In the genomic region with DNA sequence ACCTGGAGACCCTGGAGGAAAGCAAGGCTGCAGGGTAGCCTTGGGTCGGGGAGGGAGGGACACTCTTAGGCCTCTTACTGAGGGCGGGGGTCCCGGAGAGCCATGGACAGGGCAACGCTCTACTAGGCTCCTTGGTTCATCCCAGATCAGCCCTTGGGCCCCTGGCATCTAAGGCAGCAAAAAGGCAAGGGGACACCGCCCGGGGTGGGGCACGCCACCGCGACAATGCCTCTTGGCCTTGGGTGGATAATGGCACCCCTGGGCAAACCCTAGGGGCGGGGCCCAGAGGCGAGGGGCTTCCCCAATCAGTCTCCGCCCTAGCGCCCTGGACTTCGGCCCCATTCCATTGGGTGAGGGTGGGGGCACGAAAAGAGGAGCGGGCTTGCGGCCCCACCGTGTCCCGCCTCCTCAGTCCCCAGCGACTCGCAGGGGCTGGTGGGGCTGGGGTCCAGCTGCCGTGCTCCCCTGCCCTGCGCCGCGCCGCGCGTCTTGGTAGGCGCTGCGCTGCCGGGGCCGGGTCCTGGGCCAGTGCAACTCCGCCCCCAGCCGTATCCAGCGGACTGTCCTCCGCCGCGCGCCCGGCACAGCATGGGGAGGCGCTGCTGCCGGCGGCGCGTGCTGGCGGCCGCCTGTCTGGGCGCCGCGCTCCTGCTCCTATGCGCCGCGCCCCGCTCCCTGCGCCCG, we compare ENCODE assay signal across 8 cellular contexts. TPM values are rescaled to one million over a fixed set of nuclear protein-coding genes. Genes with fewer than 3 reads are reported as not detected.
DNase-seq lines count a peak whose midpoint lies in the region; ATAC-seq and TF ChIP-seq lines count a peak whose summit lies in the region.

A gene with protein sequence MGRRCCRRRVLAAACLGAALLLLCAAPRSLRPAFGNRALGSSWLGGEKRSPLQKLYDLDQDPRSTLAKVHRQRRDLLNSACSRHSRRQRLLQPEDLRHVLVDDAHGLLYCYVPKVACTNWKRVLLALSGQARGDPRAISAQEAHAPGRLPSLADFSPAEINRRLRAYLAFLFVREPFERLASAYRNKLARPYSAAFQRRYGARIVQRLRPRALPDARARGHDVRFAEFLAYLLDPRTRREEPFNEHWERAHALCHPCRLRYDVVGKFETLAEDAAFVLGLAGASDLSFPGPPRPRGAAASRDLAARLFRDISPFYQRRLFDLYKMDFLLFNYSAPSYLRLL (plus strand): TSS at position 411 of the 684 bp plus-strand sequence. CDS start 178 bp downstream, at position 589.

- ATAC-seq in lung (ENCODE audit: insufficient read depth, low FRiP score) (peak; percentile 48), HG03439 (IDR thresholded peaks at IDR 0.05; ENCODE audit: unreplicated experiment) (no peak), GM21576 (IDR thresholded peaks at IDR 0.05; ENCODE audit: unreplicated experiment) (no peak)

- no peaks in the 10 kb centered on the region for H3K9me3 ChIP-seq in lung (ENCODE audit: control insufficient read depth in 2 of 2, insufficient read depth in 1 of 2, low read length in 1 of 2)
- H3K9me3 ChIP-seq in tibial artery: no peaks in the 10 kb centered on the region

- H3K4me1 ChIP-seq in lung (ENCODE audit: control insufficient read depth in 2 of 2, insufficient read depth in 2 of 2, low read length in 2 of 2): peaks cover 0 to 4% of the 10 kb centered on the region in 2 donors
- H3K4me1 ChIP-seq in tibial artery: peaks cover 0 to 14% (median 12%) of the 10 kb centered on the region in 4 donors

- H3K27me3 ChIP-seq in lung (ENCODE audit: control insufficient read depth, insufficient read depth) (no peaks in the 10 kb centered on the region), tibial artery (peaks cover 0 to 35% of the 10 kb centered on the region in 2 donors)

- TF ChIP-seq CTCF in coronary artery (IDR thresholded peaks at IDR 0.05) (no peak), lung (IDR thresholded peaks at IDR 0.05; ENCODE audit: control extremely low read depth, extremely low read depth) (no peak), tibial artery (IDR thresholded peaks at IDR 0.05) (no peak)

- H3K27ac ChIP-seq in coronary artery (no peak within 1 kb of the TSS), lung (ENCODE audit: low read depth in 1 of 2, low read length in 1 of 2) (no peak within 1 kb of the TSS), tibial artery (no peak within 1 kb of the TSS)

- H3K4me3 ChIP-seq in coronary artery (peak within 1 kb of the TSS; percentile 70), lung (no peak within 1 kb of the TSS), tibial artery (peak within 1 kb of the TSS; percentile 32 to 51)

- 6 to 11% methylated on average over 37 to 56 of the region's 56 CpGs for WGBS in lung, 2 donors

- H3K36me3 ChIP-seq in lung (ENCODE audit: control insufficient read depth in 2 of 2, insufficient read depth in 2 of 2, low read length in 2 of 2) (no peaks in the 10 kb centered on the region), tibial artery (no peaks in the 10 kb centered on the region)

- DNase-seq in GDM1 (lab: John Stamatoyannopoulos, UW) (peak; percentile 53), NCI-H2196 (lab: John Stamatoyannopoulos, UW; ENCODE audit: unreplicated experiment) (peak; percentile 79), coronary artery (ENCODE audit: low spot score) (no peak), lung (ENCODE audit: low spot score) (no peak), tibial artery (peak in 1 of 2 donors; percentile 67), occipital lobe (lab: John Stamatoyannopoulos, UW) (no peak)

- intact Hi-C loops in tibial artery (cut with DNase I; ENCODE audit: low total_unique reads): loop anchor here (10.0 kb wide), 2 partner anchors 931 to 1021 kb away; no protein-coding TSS in a partner anchor

RNA-seq across cellular contexts. Expression of the gene that starts here (rescaled TPM):
- total RNA-seq in lung: 1 to 10 TPM in 1 of 2 donors, under 1 TPM in 1; 0.74 to 2.7 TPM
- 1 to 10 TPM in 1 of 2 donors, under 1 TPM in 1; 0.51 to 3.6 TPM for polyA plus RNA-seq in lung
- total RNA-seq in occipital lobe: not detected

Comparison
In these comparisons a context has a peak if more than half of its experiments do, and no peak if none do; other contexts are left out.
1. DNase-seq: peak in GDM1 (single experiment) and NCI-H2196 (single experiment); none in coronary artery (single experiment), lung (single experiment) and occipital lobe (single experiment).